In the genomic region with DNA sequence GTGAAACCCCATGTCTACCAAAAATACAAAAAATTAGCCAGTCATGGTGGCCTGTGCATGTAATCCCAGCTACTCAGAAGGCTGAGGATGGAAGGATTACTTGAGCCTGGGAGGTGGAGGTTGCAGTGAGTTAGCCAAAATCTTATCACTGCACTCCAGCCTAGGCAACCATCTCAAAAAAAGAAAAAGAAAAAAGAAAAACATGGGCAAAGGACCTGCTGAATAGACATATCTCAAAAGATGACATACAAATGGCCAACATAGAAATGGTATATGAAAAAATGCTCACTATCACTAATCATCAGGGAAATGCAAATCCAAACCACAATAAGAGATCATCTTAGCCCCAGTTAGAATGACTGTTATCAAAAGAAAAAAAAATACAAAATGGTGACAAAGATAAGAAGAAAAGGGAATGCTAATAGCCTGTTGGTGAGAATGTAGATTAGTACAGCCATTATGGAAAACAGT, we compare ENCODE assay signal across 12 cellular contexts. TPM values are rescaled to one million over a fixed set of nuclear protein-coding genes. Genes with fewer than 3 reads are reported as not detected.
DNase-seq lines count a peak whose midpoint lies in the region; ATAC-seq and TF ChIP-seq lines count a peak whose summit lies in the region.
"Had no signal": no experiment of that assay in that cellular context is flagged by ENCODE, and none has a peak within 500 bp of the region (broad histone marks: within the 10 kb centered on the region; RNA-seq: fewer than 3 reads in every experiment).

No MANE protein-coding gene starts in this region.

- H3K9me3 Mint-ChIP-seq in MCF 10A (ENCODE audit: unreplicated experiment): no peaks in the 10 kb centered on the region
- H3K9me3 Mint-ChIP-seq in T-cell: no peaks in the 10 kb centered on the region

- peaks cover 5 to 19% of the 10 kb centered on the region in 2 donors for H3K4me1 ChIP-seq in breast epithelium

- TF ChIP-seq CTCF in MCF 10A (IDR thresholded peaks at IDR 0.05; ENCODE audit: unreplicated experiment): no peak
- no peak for TF ChIP-seq CTCF in breast epithelium (IDR thresholded peaks at IDR 0.05)

- TF ChIP-seq POLR2A in breast epithelium (IDR thresholded peaks at IDR 0.05): no peak
- no peak for TF ChIP-seq POLR2A in erythroblast (IDR thresholded peaks at IDR 0.05; ENCODE audit: low read length)

- H3K27ac ChIP-seq in breast epithelium: no peak overlapping the region

- intact Hi-C loops in MCF 10A (cut with micrococcal nuclease): no loop called here
- intact Hi-C loops in breast epithelium (cut with DNase I; ENCODE audit: low total_unique reads): loop anchor here (5.0 to 10.0 kb wide), 2 partner anchors 108 to 206 kb away; a partner anchor contains a TSS

- no peaks in the 10 kb centered on the region for H3K36me3 ChIP-seq in breast epithelium

- CTCF ChIA-PET in MCF 10A (lab: Yijun Ruan, JAX): interaction anchor here (0.7 kb wide), 2 partner anchors 24 to 99 kb away, joined by 4 read pairs; no protein-coding TSS in a partner anchor
- CTCF ChIA-PET in T-cell (lab: Charles Lee): no interaction called here

- H3K4me1 Mint-ChIP-seq in MCF 10A (ENCODE audit: insufficient read depth, unreplicated experiment) (peaks cover 16% of the 10 kb centered on the region), T-cell (peaks cover 21 to 47% (median 30%) of the 10 kb centered on the region in 3 donors)

- no peaks in the 10 kb centered on the region for H3K9me3 ChIP-seq in breast epithelium

- no TSS peak for BruUV-seq in MCF 10A (replicated peaks; lab: Mats Ljungman, UMichigan)

- H3K4me3 Mint-ChIP-seq in MCF 10A (ENCODE audit: unreplicated experiment): no peak overlapping the region
- H3K4me3 Mint-ChIP-seq in T-cell: peak overlapping the region; percentile 10 to 99 (median 94)

- H3K27me3 ChIP-seq in breast epithelium: no peaks in the 10 kb centered on the region

- ATAC-seq in T-cell (replicated peaks in 1 of 4): no peak
- ATAC-seq in GM21717 (IDR thresholded peaks at IDR 0.05; ENCODE audit: unreplicated experiment): no peak
- no peak for ATAC-seq in GM18520 (IDR thresholded peaks at IDR 0.05; ENCODE audit: unreplicated experiment)
- no peak for ATAC-seq in GM21723 (IDR thresholded peaks at IDR 0.05; ENCODE audit: unreplicated experiment)

- POLR2A ChIA-PET in MCF 10A (lab: Yijun Ruan, JAX) (interaction anchor here (2.5 to 7.9 kb wide), 4 partner anchors 16 to 210 kb away, joined by 10 to 121 read pairs (median 32); a partner anchor contains a TSS), T-cell (lab: Charles Lee) (no interaction called here)

- peaks cover 13% of the 10 kb centered on the region for H3K36me3 Mint-ChIP-seq in MCF 10A (ENCODE audit: insufficient read depth, unreplicated experiment)
- H3K36me3 Mint-ChIP-seq in T-cell: peaks cover 26% of the 10 kb centered on the region

- no peak overlapping the region for H3K4me3 ChIP-seq in breast epithelium

- H3K27ac Mint-ChIP-seq in MCF 10A (ENCODE audit: low read depth, unreplicated experiment): peak overlapping the region; percentile 94
- peak overlapping the region in 1 of 2 donors; percentile 34 for H3K27ac Mint-ChIP-seq in T-cell

- H3K27me3 Mint-ChIP-seq in MCF 10A (ENCODE audit: insufficient read depth, unreplicated experiment) (no peaks in the 10 kb centered on the region), T-cell (no peaks in the 10 kb centered on the region)

- DNase-seq in MCF 10A (ENCODE audit: unreplicated experiment) (no peak), breast epithelium (ENCODE audit: low spot score in 2 of 2) (no peak), T-cell (no peak), erythroblast (lab: John Stamatoyannopoulos, UW) (peak; percentile 81 to 82), DMS79 treated with DMSO at 0.1 percent for 48 hours (lab: John Stamatoyannopoulos, UW) (no peak)
- DNase-seq: AML-193; GF-D8; head of caudate nucleus; stimulated activated CD8-positive, alpha-beta memory T cell treated with anti-CD3 and anti-CD28 coated beads, Interleukin-4, amount 100 ng/mL, for 48 hours had no signal

RNA-seq across cellular contexts. Expression of a gene that starts 1.4 kb away (rescaled TPM):
- total RNA-seq in MCF 10A (2022): 62.9 and 65.5 TPM in 2 replicates
- 100 to 1,000 TPM; 111 to 161 (median 117) TPM for total RNA-seq in breast epithelium
- total RNA-seq in T-cell: 100 to 1,000 TPM; 142 to 175 (median 161) TPM

RNA-seq across cellular contexts. Expression of a gene that starts 25.1 kb away (rescaled TPM):
- total RNA-seq in MCF 10A (2022) (59.2 and 60.4 TPM in 2 replicates), breast epithelium (100 to 1,000 TPM in 2 of 3 donors, 10 to 100 TPM in 1; 96.4 to 534 (median 101) TPM), T-cell (10 to 100 TPM; 24.2 to 36.3 (median 26.5) TPM)

RNA-seq across cellular contexts. Expression of a gene that starts 25.4 kb away (rescaled TPM):
- total RNA-seq in MCF 10A (2022): 16.2 and 16.7 TPM in 2 replicates
- 100 to 1,000 TPM in 1 of 3 donors, 10 to 100 TPM in 2; 42.9 to 149 (median 47.0) TPM for total RNA-seq in breast epithelium
- total RNA-seq in T-cell: 10 to 100 TPM; 18.8 to 30.9 (median 25.2) TPM

Comparison
In these comparisons a context has a peak if more than half of its experiments do, and no peak if none do; other contexts are left out.
1. DNase-seq: peak in erythroblast (2 of 2); none in MCF 10A (single experiment), breast epithelium (0 of 2), T-cell (0 of 34) and DMS79 treated with DMSO at 0.1 percent for 48 hours (single experiment).